ENCODE assay signal across 21 cellular contexts in the genomic region with DNA sequence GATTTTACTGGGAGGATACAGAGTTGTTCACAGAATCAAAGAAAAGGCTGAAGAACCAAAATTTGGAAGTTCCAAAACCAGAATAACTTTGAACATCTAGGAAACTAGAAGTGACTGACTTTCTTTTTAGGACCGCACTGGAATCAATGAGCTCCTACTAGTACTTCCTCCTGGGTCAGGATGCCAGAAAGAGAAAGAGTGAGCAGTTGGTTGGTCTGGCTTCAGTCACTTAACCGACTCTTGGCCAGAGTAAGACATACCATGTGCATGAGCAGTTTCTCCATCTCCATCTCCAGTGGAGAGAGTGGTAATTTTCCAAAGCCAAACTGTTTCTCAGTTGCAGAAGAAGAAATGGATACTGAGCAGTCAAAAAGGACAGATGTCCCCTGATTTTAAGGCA. TPM values are rescaled to one million over a fixed set of nuclear protein-coding genes. Genes with fewer than 3 reads are reported as not detected.
DNase-seq lines count a peak whose midpoint lies in the region; FAIRE-seq and TF ChIP-seq lines count a peak whose summit lies in the region.
"Had no signal": no experiment of that assay in that cellular context is flagged by ENCODE, and none has a peak within 500 bp of the region (broad histone marks: within the 10 kb centered on the region; RNA-seq: fewer than 3 reads in every experiment).

No MANE protein-coding gene starts in this region.

- POLR2A ChIA-PET in MCF 10A (lab: Yijun Ruan, JAX): no interaction called here

- CTCF ChIA-PET in mammary epithelial cell (lab: Charles Lee; ENCODE audit: low non-redundant PET) (no interaction called here), MCF 10A (lab: Yijun Ruan, JAX) (interaction anchor here (0.9 kb wide), 1 partner anchor 39 kb away, joined by 3 read pairs; no protein-coding TSS in a partner anchor)

- BruUV-seq in mammary epithelial cell (replicated peaks; lab: Mats Ljungman, UMichigan): no TSS peak
- no TSS peak for BruUV-seq in MCF 10A (replicated peaks; lab: Mats Ljungman, UMichigan)

- DNase-seq in mammary epithelial cell: peak; percentile 6
- no peak for DNase-seq in MCF 10A (ENCODE audit: unreplicated experiment)
- peak; percentile 20 for DNase-seq in MV-4-11 (lab: John Stamatoyannopoulos, UW)
- peak; percentile 78 for DNase-seq in fibroblast of mammary gland (ENCODE audit: low read depth)
- DNase-seq in stromal cell of bone marrow (ENCODE audit: low read depth): peak; percentile 92
- DNase-seq in stimulated activated CD4-positive, alpha-beta T cell treated with anti-CD3 and anti-CD28 coated beads, Interleukin-4, amount 100 ng/mL, for 4 hours: no peak
- no peak for DNase-seq in urothelium cell line (ENCODE audit: low spot score)
- no peak for DNase-seq in DMS79 (lab: John Stamatoyannopoulos, UW)
- DNase-seq: Caco-2; gastrocnemius medialis; NCI-H1417; NCI-H510A; stimulated activated CD4-positive, alpha-beta T cell treated with anti-CD3 and anti-CD28 coated beads, Interleukin-2, amount 100 ng/mL, for 24 hours; stimulated activated CD8-positive, alpha-beta memory T cell treated with anti-CD3 and anti-CD28 coated beads, Interleukin-4, amount 100 ng/mL, for 48 hours; T-cell had no signal

- H3K27me3 Mint-ChIP-seq in MCF 10A (ENCODE audit: insufficient read depth, unreplicated experiment): peaks cover 28% of the 10 kb centered on the region

- no peaks in the 10 kb centered on the region for H3K36me3 Mint-ChIP-seq in MCF 10A (ENCODE audit: insufficient read depth, unreplicated experiment)
- H3K36me3 Mint-ChIP-seq: IgD-negative memory B cell, T-cell had no signal

- no peaks in the 10 kb centered on the region for H4K20me1 ChIP-seq in mammary epithelial cell (ENCODE audit: insufficient read depth, low read length)

- H3K9me3 ChIP-seq in mammary epithelial cell (replicated peaks; ENCODE audit: insufficient read depth, low read length): no peaks in the 10 kb centered on the region
- H3K9me3 ChIP-seq: Caco-2, gastrocnemius medialis, right atrium auricular region had no signal

- H3K27ac ChIP-seq in mammary epithelial cell (ENCODE audit: insufficient read depth, low read depth, low read length): no peak overlapping the region
- H3K27ac ChIP-seq: gastrocnemius medialis, right atrium auricular region had no signal

- dilution Hi-C loops in mammary epithelial cell (cut with HindIII; ENCODE audit: low sequenced_read_pairs): loop anchor here (25.0 kb wide), 1 partner anchor 106 kb away; no protein-coding TSS in a partner anchor

- H3K9me3 Mint-ChIP-seq in MCF 10A (ENCODE audit: unreplicated experiment): no peaks in the 10 kb centered on the region
- H3K9me3 Mint-ChIP-seq: activated T-helper 17 cell treated with anti-CD3 and anti-CD28 coated beads, Interleukin-2, amount 50 U/mL, for 72 hours; IgD-negative memory B cell; neural crest cell; T-cell had no signal

- H3K4me3 Mint-ChIP-seq in MCF 10A (ENCODE audit: unreplicated experiment): no peak overlapping the region
- H3K4me3 Mint-ChIP-seq: activated T-helper 17 cell treated with anti-CD3 and anti-CD28 coated beads, Interleukin-2, amount 50 U/mL, for 72 hours; IgD-negative memory B cell; neural crest cell; T-cell had no signal

- no peaks in the 10 kb centered on the region for H3K79me2 ChIP-seq in mammary epithelial cell (ENCODE audit: insufficient read depth, low read length)

- H3K4me1 ChIP-seq in mammary epithelial cell (ENCODE audit: insufficient read depth, low read length): no peaks in the 10 kb centered on the region
- H3K4me1 ChIP-seq: Caco-2, gastrocnemius medialis, right atrium auricular region had no signal

- no peak overlapping the region for H3K27ac Mint-ChIP-seq in MCF 10A (ENCODE audit: low read depth, unreplicated experiment)
- H3K27ac Mint-ChIP-seq: activated T-helper 17 cell treated with anti-CD3 and anti-CD28 coated beads, Interleukin-2, amount 50 U/mL, for 72 hours; IgD-negative memory B cell; T-cell had no signal

- no peak overlapping the region for H3K4me3 ChIP-seq in mammary epithelial cell (replicated peaks in 1 of 3; ENCODE audit: insufficient read depth in 1 of 3, low read depth in 2 of 3, low read length in 3 of 3)
- H3K4me3 ChIP-seq in fibroblast of mammary gland (ENCODE audit: control insufficient read depth, low read depth, low read length): no peak overlapping the region
- H3K4me3 ChIP-seq: gastrocnemius medialis, right atrium auricular region had no signal

- H3K4me1 Mint-ChIP-seq in MCF 10A (ENCODE audit: insufficient read depth, unreplicated experiment): no peaks in the 10 kb centered on the region
- H3K4me1 Mint-ChIP-seq: activated T-helper 17 cell treated with anti-CD3 and anti-CD28 coated beads, Interleukin-2, amount 50 U/mL, for 72 hours had no signal

- H3K9ac ChIP-seq in mammary epithelial cell (ENCODE audit: insufficient read depth, low read length): no peak overlapping the region

- H3K36me3 ChIP-seq in mammary epithelial cell (ENCODE audit: insufficient read depth, low read length): no peaks in the 10 kb centered on the region
- H3K36me3 ChIP-seq: gastrocnemius medialis, right atrium auricular region had no signal

- H3K27me3 ChIP-seq in mammary epithelial cell (ENCODE audit: insufficient read depth, low read length): no peaks in the 10 kb centered on the region
- H3K27me3 ChIP-seq: right atrium auricular region had no signal

- 53% methylated on average over 2 of the region's 2 CpGs for WGBS in mammary epithelial cell (ENCODE audit: low coverage, missing lambda C conversion rate)

- intact Hi-C loops in mammary epithelial cell (cut with micrococcal nuclease) (no loop called here), MCF 10A (cut with micrococcal nuclease) (loop anchor here (10.0 kb wide), 1 partner anchor 728 kb away; no protein-coding TSS in a partner anchor)

- no peak overlapping the region for H2AFZ ChIP-seq in mammary epithelial cell (ENCODE audit: low read depth, low read length)

- FAIRE-seq in urothelium cell line (lab: Jason Lieb, UNC): no peak
- FAIRE-seq: A204.1 had no signal

- no peak for TF ChIP-seq CTCF in mammary epithelial cell (conservative IDR thresholded peaks at IDR 0.05 in 1 of 2, IDR thresholded peaks at IDR 0.05 in 1 of 2; ENCODE audit: extremely low read depth in 1 of 2, insufficient read depth in 1 of 2, low read depth in 1 of 2, low read length in 2 of 2)
- no peak for TF ChIP-seq CTCF in MCF 10A (IDR thresholded peaks at IDR 0.05; ENCODE audit: unreplicated experiment)
- no peak for TF ChIP-seq CTCF in fibroblast of mammary gland (conservative IDR thresholded peaks at IDR 0.05; ENCODE audit: control insufficient read depth, insufficient read depth, low read depth, low read length)

- in situ Hi-C loops in mammary epithelial cell (cut with MboI; ENCODE audit: low sequenced_read_pairs in 2 of 2): loop anchor here (10.0 kb wide), 3 partner anchors 108 to 468 kb away; no protein-coding TSS in a partner anchor

- no peak overlapping the region for H3K4me2 ChIP-seq in mammary epithelial cell (ENCODE audit: insufficient read depth, low read depth, low read length)

RNA-seq across cellular contexts. Expression of a gene that starts 27.1 kb away (rescaled TPM):
- 1 to 10 TPM in 1 of 2 donors, under 1 TPM in 1; 0.16 to 1.5 TPM for total RNA-seq in mammary epithelial cell
- 0.22 TPM for polyA plus RNA-seq in mammary epithelial cell
- not detected for polyA minus RNA-seq in mammary epithelial cell
- not detected in 2 replicates for total RNA-seq in MCF 10A (2022)
- total RNA-seq: lung microvascular endothelial cell had no signal

Comparison
In these comparisons a context has a peak if more than half of its experiments do, and no peak if none do; other contexts are left out.
1. DNase-seq: peak in mammary epithelial cell (single experiment), MV-4-11 (single experiment), fibroblast of mammary gland (single experiment) and stromal cell of bone marrow (single experiment); none in MCF 10A (single experiment), stimulated activated CD4-positive, alpha-beta T cell treated with anti-CD3 and anti-CD28 coated beads, Interleukin-4, amount 100 ng/mL, for 4 hours (0 of 2), urothelium cell line (single experiment) and DMS79 (single experiment).